Comparison of ENCODE assay signal across 8 cellular contexts in the genomic region with DNA sequence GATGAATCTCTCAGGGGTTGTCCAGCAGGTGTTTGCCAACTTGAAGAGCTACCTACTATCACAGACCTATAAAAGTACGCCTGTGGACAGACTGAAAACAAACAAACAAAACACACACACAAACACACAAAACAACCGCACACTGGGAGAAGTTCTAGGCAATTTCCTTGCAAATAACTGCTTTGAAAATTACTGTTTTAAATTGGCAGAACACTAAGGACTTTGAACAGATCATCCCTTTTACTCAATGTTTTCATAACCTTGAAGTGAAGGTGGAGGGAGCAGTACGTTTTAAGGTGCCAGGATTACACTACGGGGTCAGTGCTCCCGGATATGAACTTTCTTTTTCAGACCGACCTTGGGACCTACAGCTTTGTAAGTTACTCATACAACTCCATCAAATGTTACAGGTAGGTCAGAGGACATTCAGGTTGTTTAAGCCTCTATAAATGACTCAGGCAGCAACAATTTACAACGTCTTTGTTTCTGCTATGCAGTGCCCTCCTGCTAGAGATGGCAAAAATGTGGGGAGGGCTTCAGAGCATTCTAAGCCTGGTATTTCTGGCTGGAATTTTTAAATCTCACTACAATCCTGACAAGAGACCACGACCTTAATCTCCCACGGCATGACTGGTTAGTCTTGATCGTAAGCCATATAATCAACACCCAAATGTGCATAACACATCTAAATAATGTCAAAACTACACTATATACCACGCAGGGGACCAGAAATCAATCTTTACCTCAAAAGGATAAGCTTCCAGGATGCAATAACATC. TPM values are rescaled to one million over a fixed set of nuclear protein-coding genes. Genes with fewer than 3 reads are reported as not detected.
A peak's percentile ranks its signal among the peaks of the same experiment; 100 is the strongest.
DNase-seq lines count a peak whose midpoint lies in the region; ATAC-seq and TF ChIP-seq lines count a peak whose summit lies in the region.

No MANE protein-coding gene starts in this region.

- H3F3A ChIP-seq in GM23248 (ENCODE audit: insufficient read depth): peaks cover 79% of the 10 kb centered on the region
- peaks cover 4% of the 10 kb centered on the region for H3F3A ChIP-seq in neural progenitor cell (ENCODE audit: low read depth)

- H3K4me1 ChIP-seq in GM23248 (ENCODE audit: insufficient read depth) (peaks cover 71% of the 10 kb centered on the region), Peyer's patch (peaks cover 0 to 41% (median 5%) of the 10 kb centered on the region in 4 donors), endodermal cell (ENCODE audit: control insufficient read depth, insufficient read depth, low read length) (peaks cover 17% of the 10 kb centered on the region), neural progenitor cell (peaks cover 26% of the 10 kb centered on the region)

- in situ Hi-C loops in GM23248 (cut with MboI): no loop called here

- H3K4me3 ChIP-seq in GM23248 (peak overlapping the region; percentile 96), Peyer's patch (peak overlapping the region; percentile 77 to 96 (median 86)), endodermal cell (ENCODE audit: low read length) (peak overlapping the region; percentile 97), neural progenitor cell (peak overlapping the region; percentile 91)

- H4K20me1 ChIP-seq in GM23248 (ENCODE audit: insufficient read depth) (peaks cover 15% of the 10 kb centered on the region; the same call in 1 of the 2 replicates), neural progenitor cell (ENCODE audit: low read depth) (peaks cover 15% of the 10 kb centered on the region)

- WGBS in GM23248 (ENCODE audit: low coverage in 1 of 2, low lambda C conversion rate in 2 of 2, missing lambda C conversion rate in 2 of 2), 2 experiments: 61 to 68% methylated on average over 11 of the region's 11 CpGs
- WGBS in endodermal cell (ENCODE audit: insufficient coverage in 1 of 2, insufficient read length in 1 of 2), 2 experiments: 33 to 51% methylated on average over 7 to 11 of the region's 11 CpGs

- no peaks in the 10 kb centered on the region for H3K9me2 ChIP-seq in GM23248 (ENCODE audit: insufficient read depth)

- H3K79me2 ChIP-seq in GM23248 (ENCODE audit: insufficient read depth): peaks cover 48% of the 10 kb centered on the region
- peaks cover 35% of the 10 kb centered on the region for H3K79me2 ChIP-seq in neural progenitor cell (ENCODE audit: low read depth)

- TF ChIP-seq CTCF in Peyer's patch (IDR thresholded peaks at IDR 0.05) (peak in 2 of 6 experiments; percentile 5 to 8), endodermal cell (conservative IDR thresholded peaks at IDR 0.05) (no peak), neural progenitor cell (IDR thresholded peaks at IDR 0.05) (no peak)

- TF ChIP-seq POLR2A in Peyer's patch (IDR thresholded peaks at IDR 0.05): no peak

- ATAC-seq in GM21381 (IDR thresholded peaks at IDR 0.05; ENCODE audit: unreplicated experiment): no peak
- ATAC-seq in GM18498 (IDR thresholded peaks at IDR 0.05; ENCODE audit: unreplicated experiment): no peak
- no peak for ATAC-seq in GM21717 (IDR thresholded peaks at IDR 0.05; ENCODE audit: unreplicated experiment)

- H2AFZ ChIP-seq in GM23248: peak overlapping the region; percentile 58
- H2AFZ ChIP-seq in neural progenitor cell (replicated peaks): no peak overlapping the region

- H3K4me1 Mint-ChIP-seq in endodermal cell: peaks cover 40% of the 10 kb centered on the region
- peaks cover 41% of the 10 kb centered on the region for H3K4me1 Mint-ChIP-seq in neural progenitor cell

- H3K27ac Mint-ChIP-seq in endodermal cell (peak overlapping the region; percentile 19), neural progenitor cell (no peak overlapping the region)

- H3K27ac ChIP-seq in GM23248: peak overlapping the region; percentile 94
- H3K27ac ChIP-seq in Peyer's patch: peak overlapping the region; percentile 94 to 99 (median 98)
- H3K27ac ChIP-seq in endodermal cell (ENCODE audit: low read depth, low read length): no peak overlapping the region
- no peak overlapping the region for H3K27ac ChIP-seq in neural progenitor cell

- H3K9me3 ChIP-seq in GM23248 (ENCODE audit: low read depth) (no peaks in the 10 kb centered on the region), Peyer's patch (no peaks in the 10 kb centered on the region), endodermal cell (ENCODE audit: control insufficient read depth, low read length) (no peaks in the 10 kb centered on the region), neural progenitor cell (ENCODE audit: low read depth) (no peaks in the 10 kb centered on the region)

- no peaks in the 10 kb centered on the region for H3K27me3 Mint-ChIP-seq in endodermal cell (ENCODE audit: insufficient read depth)
- H3K27me3 Mint-ChIP-seq in neural progenitor cell (ENCODE audit: insufficient read depth, low read depth): peaks cover 10% of the 10 kb centered on the region

- H3K9ac ChIP-seq in GM23248: peak overlapping the region; percentile 95
- H3K9ac ChIP-seq in endodermal cell (ENCODE audit: extremely low read depth, low read length, poor library complexity, severe bottlenecking): peak overlapping the region; percentile 57
- H3K9ac ChIP-seq in neural progenitor cell: no peak overlapping the region

- H3K4me2 ChIP-seq in GM23248 (ENCODE audit: unreplicated experiment) (peak overlapping the region; percentile 95), neural progenitor cell (peak overlapping the region; percentile 81)

- DNase-seq in GM23248 (no peak), Peyer's patch (peak in 1 of 3 donors; percentile 82), endodermal cell (peak; percentile 61), neural progenitor cell (ENCODE audit: low spot score) (peak; percentile 30), HK-2 (ENCODE audit: unreplicated experiment) (no peak)

- H3K27me3 ChIP-seq in GM23248 (replicated peaks; ENCODE audit: insufficient read depth): no peaks in the 10 kb centered on the region
- H3K27me3 ChIP-seq in Peyer's patch: no peaks in the 10 kb centered on the region
- no peaks in the 10 kb centered on the region for H3K27me3 ChIP-seq in endodermal cell (ENCODE audit: control insufficient read depth, insufficient read depth, low read length, poor library complexity, severe bottlenecking)
- H3K27me3 ChIP-seq in neural progenitor cell: peaks cover 28% of the 10 kb centered on the region

- peaks cover 27% of the 10 kb centered on the region for H3K36me3 ChIP-seq in GM23248 (ENCODE audit: low read depth)
- H3K36me3 ChIP-seq in Peyer's patch: peaks cover 0 to 24% (median 0%) of the 10 kb centered on the region in 3 donors
- peaks cover 23% of the 10 kb centered on the region for H3K36me3 ChIP-seq in endodermal cell (ENCODE audit: control insufficient read depth, insufficient read depth, low read length)
- H3K36me3 ChIP-seq in neural progenitor cell: peaks cover 17% of the 10 kb centered on the region

- peak overlapping the region; percentile 69 for H3K4me3 Mint-ChIP-seq in endodermal cell
- peak overlapping the region; percentile 90 for H3K4me3 Mint-ChIP-seq in neural progenitor cell

- H3K36me3 Mint-ChIP-seq in endodermal cell (ENCODE audit: low read depth) (peaks cover 25% of the 10 kb centered on the region), neural progenitor cell (peaks cover 17% of the 10 kb centered on the region)

- no peaks in the 10 kb centered on the region for H3K9me3 Mint-ChIP-seq in endodermal cell
- no peaks in the 10 kb centered on the region for H3K9me3 Mint-ChIP-seq in neural progenitor cell

RNA-seq across cellular contexts. Expression of gene SLC20A1, which starts 1.4 kb away (rescaled TPM):
- 135 and 153 TPM in 2 replicates for total RNA-seq in GM23248 (2014; rRNA removed; shearing (Covaris generic))
- polyA plus RNA-seq in GM23248 (2016; fragmentation: Nextera tagmentation; extraction: Ambion mirVana): 191 and 193 TPM in 2 replicates
- total RNA-seq in Peyer's patch: 100 to 1,000 TPM in 3 of 4 donors, 10 to 100 TPM in 1; 48.7 to 143 (median 122) TPM
- total RNA-seq in endodermal cell: 10 to 100 TPM; 67.3 to 86.7 TPM
- 56.1 TPM for polyA plus RNA-seq in endodermal cell (2013, experiment 1 of 2)
- polyA plus RNA-seq in endodermal cell (2013, experiment 2 of 2): 47.7 TPM
- total RNA-seq in neural progenitor cell (ENCODE audit: low replicate concordance): 46.1 and 61.1 TPM in 2 replicates

RNA-seq across cellular contexts. Expression of gene CHCHD5, which starts 59.9 kb away (rescaled TPM):
- total RNA-seq in GM23248 (2014; rRNA removed; shearing (Covaris generic)): 7.1 and 9.5 TPM in 2 replicates
- 55.4 and 57.8 TPM in 2 replicates for polyA plus RNA-seq in GM23248 (2016; fragmentation: Nextera tagmentation; extraction: Ambion mirVana)
- total RNA-seq in Peyer's patch (10 to 100 TPM in 3 of 4 donors, 1 to 10 TPM in 1; 8.3 to 20.7 (median 11.4) TPM), endodermal cell (10 to 100 TPM; 39.1 to 48.2 TPM), neural progenitor cell (ENCODE audit: low replicate concordance) (12.9 and 17.5 TPM in 2 replicates)
- 48.5 TPM for polyA plus RNA-seq in endodermal cell (2013, experiment 1 of 2)
- 44.5 TPM for polyA plus RNA-seq in endodermal cell (2013, experiment 2 of 2)

Comparison
In these comparisons a context has a peak if more than half of its experiments do, and no peak if none do; other contexts are left out.
1. DNase-seq: peak in endodermal cell (single experiment) and neural progenitor cell (single experiment); none in GM23248 (single experiment) and HK-2 (single experiment).
2. H3K27ac ChIP-seq: peak in GM23248 (single experiment) and Peyer's patch (4 of 4); none in endodermal cell (single experiment) and neural progenitor cell (single experiment).
3. Peak in every context shown above with its lines, with median percentiles within 50 percentile points of each other: H3K4me3 ChIP-seq.